Comparison of ENCODE assay signal across 11 cellular contexts in the genomic region with DNA sequence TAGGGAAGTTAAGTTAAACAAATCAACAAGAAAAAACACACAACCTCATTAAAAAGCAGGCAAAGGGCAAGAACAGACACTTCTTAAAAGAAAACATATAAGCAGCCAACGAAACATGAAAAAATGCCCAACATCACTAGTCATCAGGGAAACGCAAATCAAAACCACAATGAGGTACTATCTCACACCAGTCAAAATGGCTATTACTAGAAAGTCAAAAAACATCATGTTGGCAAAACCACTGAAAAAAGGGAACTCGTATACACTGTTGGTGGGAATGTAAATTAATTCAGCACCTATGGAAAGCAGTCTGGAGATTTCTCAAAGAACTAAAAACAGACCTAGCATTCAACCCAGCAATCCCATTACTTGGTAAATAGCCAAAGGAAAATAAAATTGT. TPM values are rescaled to one million over a fixed set of nuclear protein-coding genes. Genes with fewer than 3 reads are reported as not detected.
DNase-seq lines count a peak whose midpoint lies in the region; ATAC-seq, FAIRE-seq and TF ChIP-seq lines count a peak whose summit lies in the region.
"Had no signal": no experiment of that assay in that cellular context is flagged by ENCODE, and none has a peak within 500 bp of the region (broad histone marks: within the 10 kb centered on the region; RNA-seq: fewer than 3 reads in every experiment).

No MANE protein-coding gene starts in this region.

- in situ Hi-C loops in brain microvascular endothelial cell (cut with HindIII; ENCODE audit: low pct_ligation_motif_present, low sequenced_read_pairs) = no loop called here

- no peak for TF ChIP-seq CTCF in brain microvascular endothelial cell (IDR thresholded peaks at IDR 0.05; ENCODE audit: low read depth, low read length, missing control alignments)

- H2AFZ ChIP-seq in ACC112 (ENCODE audit: low read length, unreplicated experiment) = no peak overlapping the region

- H3K27ac ChIP-seq in ACC112 (ENCODE audit: low read depth, low read length) (peak overlapping the region; percentile 82), brain microvascular endothelial cell (peak overlapping the region; percentile 79)
- H3K27ac ChIP-seq: KMS-11 had no signal

- H3K27me3 ChIP-seq in ACC112 (ENCODE audit: insufficient read depth, low read length) (no peaks in the 10 kb centered on the region), brain microvascular endothelial cell (replicated peaks) (no peaks in the 10 kb centered on the region)

- no peak for FAIRE-seq in frontal cortex (lab: Jason Lieb, UNC)

- peaks cover 53% of the 10 kb centered on the region for H3K4me1 ChIP-seq in ACC112 (ENCODE audit: control insufficient read depth, insufficient read depth, low read length, unreplicated experiment)

- H3K4me3 ChIP-seq in ACC112 (ENCODE audit: low read depth, low read length) = no peak overlapping the region
- no peak overlapping the region for H3K4me3 ChIP-seq in brain microvascular endothelial cell (ENCODE audit: low read depth, low read length)

- no peak for ATAC-seq in HG02938 (IDR thresholded peaks at IDR 0.05; ENCODE audit: unreplicated experiment)
- ATAC-seq in GM19467 (IDR thresholded peaks at IDR 0.05; ENCODE audit: unreplicated experiment) = no peak
- ATAC-seq: activated naive CD8-positive, alpha-beta T cell treated with anti-CD3 and anti-CD28 coated beads, Interleukin-2, amount 50 U/mL, for 24 hours had no signal

- no peaks in the 10 kb centered on the region for H3K79me2 ChIP-seq in ACC112 (ENCODE audit: control insufficient read depth, insufficient read depth, low read length, unreplicated experiment)

- no peaks in the 10 kb centered on the region for H3K36me3 ChIP-seq in ACC112 (ENCODE audit: insufficient read depth, low read length)
- H3K36me3 ChIP-seq in brain microvascular endothelial cell (replicated peaks) = no peaks in the 10 kb centered on the region

- DNase-seq in LHCN-M2 (ENCODE audit: low read depth) (peak; percentile 84), brain microvascular endothelial cell (peak; percentile 79), iris pigment epithelial cell (ENCODE audit: low read depth) (peak; percentile 85), frontal cortex (ENCODE audit: low spot score in 2 of 2) (no peak)
- DNase-seq in activated effector memory CD4-positive, alpha-beta T cell treated with Interleukin-2 at 50 U/mL for 16 hours = no peak
- DNase-seq: activated naive CD8-positive, alpha-beta T cell treated with anti-CD3 and anti-CD28 coated beads, Interleukin-2, amount 50 U/mL, for 24 hours; effector CD8-positive, alpha-beta T cell had no signal

RNA-seq across cellular contexts. Expression of a gene that starts 51.1 kb away (rescaled TPM):
- 2.4 and 2.6 TPM in 2 replicates for total RNA-seq in LHCN-M2 (2014; rRNA removed)
- 2.8 TPM for polyA plus RNA-seq in LHCN-M2 (2012)
- total RNA-seq in frontal cortex = 2.0 TPM

RNA-seq across cellular contexts. Expression of a gene that starts 51.1 kb away (rescaled TPM):
- total RNA-seq in LHCN-M2 (2014; rRNA removed) = 36.8 and 37.4 TPM in 2 replicates
- polyA plus RNA-seq in LHCN-M2 (2012) = 11.6 TPM
- 21.6 TPM for total RNA-seq in frontal cortex

Comparison
In these comparisons a context has a peak if more than half of its experiments do, and no peak if none do; other contexts are left out.
1. DNase-seq: peak in LHCN-M2 (single experiment), brain microvascular endothelial cell (single experiment) and iris pigment epithelial cell (single experiment); none in activated effector memory CD4-positive, alpha-beta T cell treated with Interleukin-2 at 50 U/mL for 16 hours (single experiment) and frontal cortex (0 of 2).